In genomic region chr12:30358113-30358512, GRCh38 we compare ENCODE assay signal across 16 cellular contexts.
"Had no signal": no experiment of that assay in that cellular context is flagged by ENCODE, and none has a peak within 500 bp of the region (broad histone marks: within the 10 kb centered on the region; RNA-seq: fewer than 3 reads in every experiment).

No MANE protein-coding gene starts in this region.

- H3K9me3 ChIP-seq: body of pancreas, colonic mucosa had no signal

- H3K27ac ChIP-seq: body of pancreas, colonic mucosa, pancreas had no signal

- DNase-seq: activated B cell treated with CpG ODN at 0.5 μM for 24 hours; activated CD4-positive, alpha-beta T cell treated with anti-CD3 and anti-CD28 coated beads for 48 hours; activated CD8-positive, alpha-beta memory T cell treated with anti-CD3 and anti-CD28 coated beads, Interleukin-2, amount 50 U/mL, for 4 hours; activated CD8-positive, alpha-beta T cell treated with anti-CD3 and anti-CD28 coated beads, Interleukin-2, amount 10 ng/mL, durations not matched to agents 7 days and 5 days; activated gamma-delta T cell; activated T-cell treated with anti-CD3 and anti-CD28 coated beads, Interleukin-2, amount 50 U/mL, for 48 hours; amniotic stem cell; body of pancreas; central memory CD4-positive, alpha-beta T cell; colonic mucosa; mammary epithelial cell; naive B cell; pancreas; T-helper 2 cell had no signal

- H3K4me3 ChIP-seq: body of pancreas, colonic mucosa, pancreas had no signal

- H3K36me3 ChIP-seq: colonic mucosa, pancreas had no signal

- ATAC-seq: activated CD8-positive, alpha-beta T cell treated with anti-CD3 and anti-CD28 coated beads, Interleukin-2, amount 10 ng/mL, durations not matched to agents 7 days and 5 days; body of pancreas; esophagus mucosa; pancreas; stimulated activated effector memory CD8-positive, alpha-beta T cell treated with anti-CD3 and anti-CD28 coated beads, Interleukin-12 subunit alpha, Interleukin-12 subunit beta, amount 100 ng/mL, for 72 hours had no signal

- H3K27me3 ChIP-seq: body of pancreas, colonic mucosa, pancreas had no signal

- H3K4me1 ChIP-seq: body of pancreas, colonic mucosa, pancreas had no signal
